In the genomic region with DNA sequence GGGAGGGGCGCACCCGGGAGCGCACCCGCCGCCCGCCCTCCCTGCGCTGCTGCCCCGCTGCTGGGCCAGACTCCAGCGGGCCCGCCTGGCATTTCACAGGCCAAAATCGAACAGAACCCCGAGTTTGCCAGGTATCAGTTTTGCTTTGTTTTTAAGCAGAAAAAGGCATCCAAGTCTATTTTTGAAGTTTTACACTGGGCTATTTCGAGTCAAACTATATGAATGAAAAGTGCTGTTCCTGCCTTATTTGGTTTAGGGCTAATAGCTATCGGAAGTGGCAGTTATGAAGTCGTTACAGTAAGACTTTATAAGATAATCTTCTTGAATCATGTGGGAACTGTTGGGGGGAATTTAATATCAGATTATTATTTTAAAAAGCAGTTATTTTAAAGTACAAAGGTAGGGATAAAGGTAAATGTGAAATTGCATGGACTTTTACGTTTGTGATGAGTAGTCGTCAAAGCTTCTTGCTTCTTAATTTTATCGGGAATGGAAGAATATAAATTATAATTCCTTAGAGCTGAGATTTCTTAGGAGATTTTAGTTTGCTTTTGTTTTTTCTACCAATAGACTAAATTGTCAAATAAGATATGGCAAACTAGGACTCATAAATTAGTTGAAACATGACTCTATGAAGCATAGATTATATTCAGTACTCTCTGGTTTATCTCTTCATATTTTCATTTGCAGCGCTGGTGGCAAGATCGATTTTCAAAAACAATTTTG, we compare ENCODE assay signal across 8 cellular contexts. TPM values are rescaled to one million over a fixed set of nuclear protein-coding genes. Genes with fewer than 3 reads are reported as not detected.
DNase-seq lines count a peak whose midpoint lies in the region; TF ChIP-seq lines count a peak whose summit lies in the region.

No MANE protein-coding gene starts in this region.

- no peak overlapping the region for H3K27ac Mint-ChIP-seq in H9
- H3K27ac Mint-ChIP-seq in activated naive CD8-positive, alpha-beta T cell treated with anti-CD3 and anti-CD28 coated beads for 36 hours = no peak overlapping the region

- peak overlapping the region; percentile 90 for H3K4me3 ChIP-seq in AG04449 (ENCODE audit: low read depth, low read length)
- H3K4me3 ChIP-seq in kidney epithelial cell (ENCODE audit: low read depth, low read length) = peak overlapping the region; percentile 97
- H3K4me3 ChIP-seq in transverse colon = peak overlapping the region; percentile 52 to 69 (median 64)

- H3K9ac ChIP-seq in H9 (ENCODE audit: extremely low read depth, insufficient read length, low read length) = no peak overlapping the region

- H3K36me3 Mint-ChIP-seq in H9 (ENCODE audit: insufficient read depth in 1 of 3, low read depth in 3 of 3) = no peaks in the 10 kb centered on the region
- no peaks in the 10 kb centered on the region for H3K36me3 Mint-ChIP-seq in activated naive CD8-positive, alpha-beta T cell treated with anti-CD3 and anti-CD28 coated beads for 36 hours

- no peak overlapping the region for H2AFZ ChIP-seq in H9 (ENCODE audit: low read length)

- H3K4me2 ChIP-seq in H9 (ENCODE audit: insufficient read depth, insufficient read length, low read length) = peak overlapping the region; percentile 92

- CTCF ChIA-PET in AG04449 (lab: Yijun Ruan, JAX) = interaction anchor here (0.7 to 1.3 kb wide), 3 partner anchors 21 to 157 kb away, joined by 3 read pairs; no protein-coding TSS in a partner anchor

- H3K4me1 ChIP-seq in H9 (ENCODE audit: insufficient read depth, low read length) = peaks cover 3% of the 10 kb centered on the region; the same call in 1 of the 2 replicates
- H3K4me1 ChIP-seq in transverse colon = peaks cover 0 to 10% (median 8%) of the 10 kb centered on the region in 4 donors

- H3K4me3 Mint-ChIP-seq in H9 = peak overlapping the region; percentile 72 to 80
- peak overlapping the region; percentile 62 for H3K4me3 Mint-ChIP-seq in activated naive CD8-positive, alpha-beta T cell treated with anti-CD3 and anti-CD28 coated beads for 36 hours

- no peak overlapping the region for H2BK20ac ChIP-seq in H9 (ENCODE audit: low read depth, low read length, poor library complexity, severe bottlenecking)

- H3K4me1 Mint-ChIP-seq in H9 = peaks cover 10 to 19% of the 10 kb centered on the region in 2 experiments
- H3K4me1 Mint-ChIP-seq in activated naive CD8-positive, alpha-beta T cell treated with anti-CD3 and anti-CD28 coated beads for 36 hours = peaks cover 4% of the 10 kb centered on the region

- H3K27me3 Mint-ChIP-seq in H9 (ENCODE audit: low read depth) = peaks cover 38% of the 10 kb centered on the region
- peaks cover 69% of the 10 kb centered on the region for H3K27me3 Mint-ChIP-seq in activated naive CD8-positive, alpha-beta T cell treated with anti-CD3 and anti-CD28 coated beads for 36 hours

- H3K79me2 ChIP-seq in H9 (ENCODE audit: insufficient read depth, low read length) = no peaks in the 10 kb centered on the region

- H3K79me1 ChIP-seq in H9 (ENCODE audit: insufficient read depth, low read depth, low read length, poor library complexity, severe bottlenecking) = no peaks in the 10 kb centered on the region

- TF ChIP-seq EP300 in transverse colon (IDR thresholded peaks at IDR 0.05; ENCODE audit: low read depth) = no peak

- no peak overlapping the region for H3K4ac ChIP-seq in H9 (ENCODE audit: low read depth, low read length)

- in situ Hi-C loops in transverse colon (cut with MboI; ENCODE audit: low pct_ligation_motif_present in 1 of 4, low pct_unique_long_range_greater_than_20kb in 1 of 4, low sequenced_read_pairs in 3 of 4) = no loop called here

- H4K91ac ChIP-seq in H9 (ENCODE audit: insufficient read length, low read depth, low read length) = no peak overlapping the region

- no peak for TF ChIP-seq CTCF in AG04449 (IDR thresholded peaks at IDR 0.05; ENCODE audit: insufficient read depth, low read length, missing control alignments)
- TF ChIP-seq CTCF in H9 (conservative IDR thresholded peaks at IDR 0.05) = no peak
- TF ChIP-seq CTCF in kidney epithelial cell (IDR thresholded peaks at IDR 0.05; ENCODE audit: insufficient read depth, low read length, poor library complexity, severe bottlenecking) = no peak
- no peak for TF ChIP-seq CTCF in transverse colon (IDR thresholded peaks at IDR 0.05)

- no peak overlapping the region for H3K56ac ChIP-seq in H9 (ENCODE audit: insufficient read length, low read depth, low read length)

- no CpG with 5 or more reads among the region's 20 CpGs for WGBS in H9 (ENCODE audit: extremely low coverage, insufficient read length, low lambda C conversion rate)
- WGBS in transverse colon (ENCODE audit: low coverage in 1 of 2), 2 donors = 15 to 27% methylated on average over 9 to 20 of the region's 20 CpGs

- intact Hi-C loops in transverse colon (cut with DNase I; ENCODE audit: low total_unique reads) = no loop called here

- H3K14ac ChIP-seq in H9 (ENCODE audit: insufficient read depth, low read length) = no peak overlapping the region

- no peak overlapping the region for H2AK5ac ChIP-seq in H9 (ENCODE audit: insufficient read length, low read length)

- no peak overlapping the region for H3K27ac ChIP-seq in H9 (ENCODE audit: insufficient read length, low read depth, low read length)
- peak overlapping the region; percentile 83 to 91 (median 90) for H3K27ac ChIP-seq in transverse colon

- no peak overlapping the region for H4K8ac ChIP-seq in H9 (replicated peaks; ENCODE audit: insufficient read length, low read depth, low read length)

- H2BK5ac ChIP-seq in H9 (ENCODE audit: insufficient read length, low read length) = no peak overlapping the region

- H3K36me3 ChIP-seq in kidney epithelial cell (ENCODE audit: control insufficient read depth, insufficient read depth, low read length) = no peaks in the 10 kb centered on the region
- H3K36me3 ChIP-seq in transverse colon = no peaks in the 10 kb centered on the region

- no peak for TF ChIP-seq POLR2A in transverse colon (IDR thresholded peaks at IDR 0.05)

- H2BK15ac ChIP-seq in H9 (ENCODE audit: low read depth, low read length) = no peak overlapping the region

- no peak overlapping the region for H3K18ac ChIP-seq in H9 (ENCODE audit: insufficient read length, low read depth, low read length)

- no peak overlapping the region for H4K5ac ChIP-seq in H9 (ENCODE audit: insufficient read length, low read depth, low read length)

- H2BK120ac ChIP-seq in H9 (ENCODE audit: low read depth, low read length, poor library complexity, severe bottlenecking) = no peak overlapping the region

- H2BK12ac ChIP-seq in H9 (ENCODE audit: insufficient read length, low read depth, low read length) = no peak overlapping the region

- no peak overlapping the region for H3K23ac ChIP-seq in H9 (ENCODE audit: insufficient read length, low read depth, low read length)

- DNase-seq in AG04449 (ENCODE audit: low read depth, low spot score) = no peak
- DNase-seq in H9 = no peak
- no peak for DNase-seq in activated naive CD8-positive, alpha-beta T cell treated with anti-CD3 and anti-CD28 coated beads for 36 hours
- DNase-seq in kidney epithelial cell (ENCODE audit: low read depth) = no peak
- no peak for DNase-seq in transverse colon
- no peak for DNase-seq in stimulated activated CD4-positive, alpha-beta T cell treated with anti-CD3 and anti-CD28 coated beads, Interleukin-4, amount 100 ng/mL, for 1 hour
- no peak for DNase-seq in NCI-H1436 treated with DMSO at 0.1 percent for 48 hours (lab: John Stamatoyannopoulos, UW)
- no peak for DNase-seq in NCI-H526 treated with DMSO at 0.1 percent for 48 hours (lab: John Stamatoyannopoulos, UW)

- POLR2A ChIA-PET in AG04449 (lab: Yijun Ruan, JAX) = no interaction called here

- H3K27me3 ChIP-seq in H9 (ENCODE audit: insufficient read depth, low read length) = peaks cover 2% of the 10 kb centered on the region; the same call in 1 of the 2 replicates
- no peaks in the 10 kb centered on the region for H3K27me3 ChIP-seq in kidney epithelial cell (ENCODE audit: control insufficient read depth, insufficient read depth, low read length)
- peaks cover 41% of the 10 kb centered on the region for H3K27me3 ChIP-seq in transverse colon

- H3K23me2 ChIP-seq in H9 (ENCODE audit: insufficient read length, low read depth, low read length, poor library complexity, severe bottlenecking) = peaks cover 8% of the 10 kb centered on the region

- H3K9me3 ChIP-seq in H9 (ENCODE audit: control insufficient read depth, low read depth, low read length) = no peaks in the 10 kb centered on the region
- H3K9me3 ChIP-seq in transverse colon = no peaks in the 10 kb centered on the region

- no peaks in the 10 kb centered on the region for H4K20me1 ChIP-seq in H9 (ENCODE audit: control insufficient read depth, insufficient read depth, insufficient read length)

- no peaks in the 10 kb centered on the region; a peak in 1 of 5 replicates for H3K9me3 Mint-ChIP-seq in H9
- H3K9me3 Mint-ChIP-seq in activated naive CD8-positive, alpha-beta T cell treated with anti-CD3 and anti-CD28 coated beads for 36 hours = no peaks in the 10 kb centered on the region

- no peak overlapping the region for H3T11ph ChIP-seq in H9 (ENCODE audit: low read length)

RNA-seq across cellular contexts. Expression of a gene that starts 1.1 kb away (rescaled TPM):
- total RNA-seq in H9 (2021) = 1.1 and 1.3 TPM in 2 replicates
- not detected for total RNA-seq in activated naive CD8-positive, alpha-beta T cell treated with anti-CD3 and anti-CD28 coated beads for 36 hours
- total RNA-seq in kidney epithelial cell = 17.8 and 18.3 TPM in 2 replicates
- 10 to 100 TPM; 21.7 to 56.9 (median 26.4) TPM for total RNA-seq in transverse colon
